4 cellular contexts compared by ENCODE assay signal in the genomic region with DNA sequence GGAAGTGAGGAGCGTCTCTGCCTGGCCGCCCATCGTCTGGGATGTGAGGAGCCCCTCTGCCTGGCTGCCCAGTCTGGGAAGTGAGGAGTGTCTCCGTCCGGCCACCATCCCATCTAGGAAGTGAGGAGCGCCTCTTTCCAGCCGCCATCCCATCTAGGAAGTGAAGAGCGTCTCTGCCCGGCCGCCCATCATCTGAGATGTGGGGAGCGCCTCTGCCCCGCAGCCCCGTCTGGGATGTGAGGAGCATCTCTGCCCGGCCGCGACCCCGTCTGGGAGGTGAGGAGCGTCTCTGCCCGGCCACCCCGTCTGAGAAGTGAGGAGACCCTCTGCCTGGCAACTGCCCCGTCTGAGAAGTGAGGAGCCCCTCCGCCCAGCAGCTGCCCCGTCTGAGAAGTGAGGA. TPM values are rescaled to one million over a fixed set of nuclear protein-coding genes. Genes with fewer than 3 reads are reported as not detected.
"Had no signal": no experiment of that assay in that cellular context is flagged by ENCODE, and none has a peak within 500 bp of the region (broad histone marks: within the 10 kb centered on the region; RNA-seq: fewer than 3 reads in every experiment).

No MANE protein-coding gene starts in this region.

RNA-seq across cellular contexts. Expression of a gene that starts 39.0 kb away (rescaled TPM):
- total RNA-seq: naive thymus-derived CD4-positive, alpha-beta T cell; naive thymus-derived CD8-positive, alpha-beta T cell; natural killer cell; natural killer cell treated with Interleukin-12 subunit alpha and Interleukin-12 subunit beta and Interleukin-15 and Interleukin-18, amount 100 ng/mL, for 72 hours had no signal
